ENCODE assay signal across 11 cellular contexts in the genomic region with DNA sequence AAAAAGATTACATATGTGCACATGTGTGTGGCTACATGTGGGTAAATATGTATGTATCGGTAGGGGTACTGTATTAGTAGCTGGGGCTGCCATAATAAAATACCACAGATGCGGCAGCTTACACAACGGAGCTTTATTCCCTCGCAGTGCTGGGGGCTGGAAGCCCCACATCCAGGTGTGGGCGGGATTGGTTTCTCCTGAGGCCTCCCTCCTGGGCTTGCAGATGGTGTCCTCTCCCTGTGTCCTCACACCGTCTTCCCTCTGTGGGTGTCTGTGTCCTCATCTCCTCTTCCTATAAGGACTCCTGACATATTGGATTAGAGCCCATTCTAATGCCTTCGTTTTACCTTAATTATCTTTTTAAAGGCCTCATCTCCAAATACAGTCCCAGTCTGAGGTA.
DNase-seq lines count a peak whose midpoint lies in the region; ATAC-seq and TF ChIP-seq lines count a peak whose summit lies in the region.
"Had no signal": no experiment of that assay in that cellular context is flagged by ENCODE, and none has a peak within 500 bp of the region (broad histone marks: within the 10 kb centered on the region; RNA-seq: fewer than 3 reads in every experiment).

No MANE protein-coding gene starts in this region.

- BruUV-seq in OCI-LY7 (replicated peaks; lab: Mats Ljungman, UMichigan), result no TSS peak

- H3K9me3 Mint-ChIP-seq in glutamatergic neuron (ENCODE audit: unreplicated experiment), result no peaks in the 10 kb centered on the region

- H3K27me3 ChIP-seq in HL-60 (ENCODE audit: insufficient read depth, poor library complexity, severe bottlenecking) (no peaks in the 10 kb centered on the region), gastrocnemius medialis (no peaks in the 10 kb centered on the region), aorta (ENCODE audit: control insufficient read depth in 1 of 2, insufficient read depth in 2 of 2, low read length in 1 of 2) (no peaks in the 10 kb centered on the region)

- no peaks in the 10 kb centered on the region for H3K79me2 ChIP-seq in OCI-LY7 (ENCODE audit: insufficient read depth, low read depth, low read length)

- H3K4me1 Mint-ChIP-seq in glutamatergic neuron (ENCODE audit: low read depth, unreplicated experiment), result peaks cover 5% of the 10 kb centered on the region

- WGBS in aorta, 2 donors, result 96 to 97% methylated on average over 7 of the region's 7 CpGs

- H2AFZ ChIP-seq in OCI-LY7 (ENCODE audit: low read length), result peak overlapping the region; percentile 97; the same call in 1 of the 2 replicates

- POLR2A ChIA-PET in OCI-LY7 (lab: Charles Lee), result interaction anchor here (0.6 to 1.8 kb wide), 6 partner anchors 8 to 359 kb away, joined by 3 to 5 read pairs (median 4); no protein-coding TSS in a partner anchor

- TF ChIP-seq POLR2A in gastrocnemius medialis (IDR thresholded peaks at IDR 0.05), result no peak

- peak overlapping the region; percentile 78 for H3K4me3 Mint-ChIP-seq in glutamatergic neuron (ENCODE audit: unreplicated experiment)
- H3K4me3 Mint-ChIP-seq: CD8-positive, alpha-beta T cell had no signal

- no peak overlapping the region for H3K27ac Mint-ChIP-seq in glutamatergic neuron (ENCODE audit: unreplicated experiment)
- H3K27ac Mint-ChIP-seq: CD8-positive, alpha-beta T cell; naive B cell had no signal

- no peak for DNase-seq in HL-60 (ENCODE audit: low read depth in 1 of 2, low spot score in 1 of 2)
- DNase-seq in OCI-LY7 (ENCODE audit: low spot score), result no peak
- DNase-seq in glutamatergic neuron, result no peak
- no peak for DNase-seq in gastrocnemius medialis
- no peak for DNase-seq in dedifferentiated amniotic fluid mesenchymal stem cell (ENCODE audit: extremely low spot score)
- no peak for DNase-seq in aorta
- no peak for DNase-seq in caudate nucleus (lab: John Stamatoyannopoulos, UW)
- DNase-seq: activated CD4-positive, alpha-beta T cell treated with anti-CD3 and anti-CD28 coated beads for 48 hours; naive B cell; T-helper 1 cell had no signal

- H3K9me2 ChIP-seq in OCI-LY7 (ENCODE audit: insufficient read depth, low read length), result no peaks in the 10 kb centered on the region

- intact Hi-C loops in OCI-LY7 (cut with micrococcal nuclease; ENCODE audit: unreplicated experiment) (loop anchor here (5.0 kb wide), 1 partner anchor 679 kb away; the partner anchor contains the start of gene NRN1), gastrocnemius medialis (cut with DNase I; ENCODE audit: low total_unique reads) (loop anchor here (10.0 kb wide), 1 partner anchor 699 kb away; the partner anchor contains the start of genes CAGE1 and RIOK1), aorta (cut with DNase I) (no loop called here)

- H3K4me1 ChIP-seq in OCI-LY7 (ENCODE audit: insufficient read depth, low read length, poor library complexity, severe bottlenecking) (peaks cover 26% of the 10 kb centered on the region), gastrocnemius medialis (peaks cover 19 to 26% of the 10 kb centered on the region in 2 donors), aorta (ENCODE audit: control insufficient read depth in 1 of 2, insufficient read depth in 2 of 2, low read length in 2 of 2) (no peaks in the 10 kb centered on the region)

- H4K20me1 ChIP-seq in OCI-LY7 (ENCODE audit: insufficient read depth, low read length), result no peaks in the 10 kb centered on the region

- H3K27ac ChIP-seq in HL-60 (replicated peaks) (peak overlapping the region; percentile 36), OCI-LY7 (ENCODE audit: low read depth, low read length, poor library complexity, severe bottlenecking) (no peak overlapping the region), gastrocnemius medialis (peak overlapping the region; percentile 63 to 74 (median 70)), aorta (ENCODE audit: low read depth in 1 of 2, low read length in 2 of 2) (no peak overlapping the region), caudate nucleus (ENCODE audit: low read depth, low read length) (no peak overlapping the region)

- no peaks in the 10 kb centered on the region for H3K27me3 Mint-ChIP-seq in glutamatergic neuron (ENCODE audit: unreplicated experiment)

- TF ChIP-seq CTCF in HL-60 (IDR thresholded peaks at IDR 0.05; ENCODE audit: insufficient read depth, low read length) (no peak), OCI-LY7 (conservative IDR thresholded peaks at IDR 0.05; ENCODE audit: low read length) (no peak), glutamatergic neuron (IDR thresholded peaks at IDR 0.05; ENCODE audit: partially characterized antibody, unreplicated experiment) (no peak), gastrocnemius medialis (IDR thresholded peaks at IDR 0.05 in 4 of 5, conservative IDR thresholded peaks at IDR 0.05 in 1 of 5) (no peak)

- CTCF ChIA-PET in OCI-LY7 (lab: Charles Lee; ENCODE audit: unreplicated experiment), result interaction anchor here (0.7 to 1.0 kb wide), 3 partner anchors 9 to 33 kb away, joined by 3 read pairs; no protein-coding TSS in a partner anchor

- no peaks in the 10 kb centered on the region for H3K36me3 Mint-ChIP-seq in glutamatergic neuron (ENCODE audit: unreplicated experiment)
- H3K36me3 Mint-ChIP-seq: CD8-positive, alpha-beta T cell had no signal

- ATAC-seq in gastrocnemius medialis, result no peak
- no peak for ATAC-seq in aorta (ENCODE audit: low FRiP score)
- ATAC-seq: CD8-positive, alpha-beta T cell had no signal

- no peak overlapping the region; the same call in 1 of the 2 replicates for H3K4me3 ChIP-seq in HL-60 (replicated peaks; ENCODE audit: insufficient read depth, low read length)
- peak overlapping the region; percentile 82 for H3K4me3 ChIP-seq in OCI-LY7 (ENCODE audit: low read depth, low read length, poor library complexity, severe bottlenecking)
- no peak overlapping the region for H3K4me3 ChIP-seq in gastrocnemius medialis
- no peak overlapping the region for H3K4me3 ChIP-seq in aorta (ENCODE audit: low read length in 2 of 2)

- no peaks in the 10 kb centered on the region; the same call in 1 of the 2 replicates for H3K36me3 ChIP-seq in OCI-LY7 (ENCODE audit: insufficient read depth, low read length)
- no peaks in the 10 kb centered on the region for H3K36me3 ChIP-seq in gastrocnemius medialis
- H3K36me3 ChIP-seq in aorta (ENCODE audit: control insufficient read depth in 1 of 2, insufficient read depth in 2 of 2, low read length in 1 of 2), result no peaks in the 10 kb centered on the region

- H3K9me3 ChIP-seq in OCI-LY7 (ENCODE audit: low read length), result no peaks in the 10 kb centered on the region
- H3K9me3 ChIP-seq in gastrocnemius medialis, result no peaks in the 10 kb centered on the region
- peaks cover 1% of the 10 kb centered on the region for H3K9me3 ChIP-seq in aorta (ENCODE audit: control insufficient read depth, low read length)

- in situ Hi-C loops in gastrocnemius medialis (cut with MboI; ENCODE audit: low sequenced_read_pairs in 4 of 4), result loop anchor here (25.0 kb wide), 2 partner anchors 551 to 926 kb away; no protein-coding TSS in a partner anchor

- H3K4me2 ChIP-seq in OCI-LY7 (ENCODE audit: low read length), result peak overlapping the region; percentile 79

Comparison
In these comparisons a context has a peak if more than half of its experiments do, and no peak if none do; other contexts are left out.
1. H3K27ac ChIP-seq: peak in HL-60 (single experiment) and gastrocnemius medialis (4 of 4); none in OCI-LY7 (single experiment), aorta (0 of 2) and caudate nucleus (single experiment).
2. intact Hi-C loops: an anchor here in OCI-LY7 (5.0 kb wide) and gastrocnemius medialis (10.0 kb wide); none called in aorta.